In the genomic region with DNA sequence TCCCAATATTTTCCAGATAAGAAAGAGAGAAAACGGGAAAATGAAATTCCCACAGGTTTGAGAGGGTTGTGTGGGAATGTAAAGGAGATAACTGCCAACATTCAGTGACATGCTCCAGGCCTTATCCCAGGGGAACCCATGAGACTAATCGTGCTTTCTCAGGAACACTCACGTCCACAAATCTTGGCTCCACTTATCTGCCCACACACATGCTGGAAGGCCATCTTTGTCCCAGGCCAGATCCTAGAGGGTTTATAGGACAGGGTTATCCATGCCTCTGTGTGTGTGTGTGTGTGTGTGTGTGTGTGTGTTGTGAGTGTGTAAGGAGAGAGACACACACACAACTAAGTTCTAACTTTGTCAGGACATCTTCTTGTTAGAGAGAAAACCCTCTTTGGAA, we compare ENCODE assay signal across 2 cellular contexts.
TF ChIP-seq lines count a peak whose summit lies in the region.

No MANE protein-coding gene starts in this region.

TF ChIP-seq in GM23338, 12 proteins besides CTCF, POLR2A, EP300 and RAD21 (continues in another document):
- TF ChIP-seq, protein P1, sequence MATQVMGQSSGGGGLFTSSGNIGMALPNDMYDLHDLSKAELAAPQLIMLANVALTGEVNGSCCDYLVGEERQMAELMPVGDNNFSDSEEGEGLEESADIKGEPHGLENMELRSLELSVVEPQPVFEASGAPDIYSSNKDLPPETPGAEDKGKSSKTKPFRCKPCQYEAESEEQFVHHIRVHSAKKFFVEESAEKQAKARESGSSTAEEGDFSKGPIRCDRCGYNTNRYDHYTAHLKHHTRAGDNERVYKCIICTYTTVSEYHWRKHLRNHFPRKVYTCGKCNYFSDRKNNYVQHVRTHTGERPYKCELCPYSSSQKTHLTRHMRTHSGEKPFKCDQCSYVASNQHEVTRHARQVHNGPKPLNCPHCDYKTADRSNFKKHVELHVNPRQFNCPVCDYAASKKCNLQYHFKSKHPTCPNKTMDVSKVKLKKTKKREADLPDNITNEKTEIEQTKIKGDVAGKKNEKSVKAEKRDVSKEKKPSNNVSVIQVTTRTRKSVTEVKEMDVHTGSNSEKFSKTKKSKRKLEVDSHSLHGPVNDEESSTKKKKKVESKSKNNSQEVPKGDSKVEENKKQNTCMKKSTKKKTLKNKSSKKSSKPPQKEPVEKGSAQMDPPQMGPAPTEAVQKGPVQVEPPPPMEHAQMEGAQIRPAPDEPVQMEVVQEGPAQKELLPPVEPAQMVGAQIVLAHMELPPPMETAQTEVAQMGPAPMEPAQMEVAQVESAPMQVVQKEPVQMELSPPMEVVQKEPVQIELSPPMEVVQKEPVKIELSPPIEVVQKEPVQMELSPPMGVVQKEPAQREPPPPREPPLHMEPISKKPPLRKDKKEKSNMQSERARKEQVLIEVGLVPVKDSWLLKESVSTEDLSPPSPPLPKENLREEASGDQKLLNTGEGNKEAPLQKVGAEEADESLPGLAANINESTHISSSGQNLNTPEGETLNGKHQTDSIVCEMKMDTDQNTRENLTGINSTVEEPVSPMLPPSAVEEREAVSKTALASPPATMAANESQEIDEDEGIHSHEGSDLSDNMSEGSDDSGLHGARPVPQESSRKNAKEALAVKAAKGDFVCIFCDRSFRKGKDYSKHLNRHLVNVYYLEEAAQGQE (IDR thresholded peaks at IDR 0.05; ENCODE audit: unreplicated experiment): no peak
- no peak for TF ChIP-seq POLR2AphosphoS5 (IDR thresholded peaks at IDR 0.05; ENCODE audit: low read depth)
- no peak for TF ChIP-seq STAT1 (IDR thresholded peaks at IDR 0.05; ENCODE audit: unreplicated experiment)
- no peak for TF ChIP-seq JUNB (IDR thresholded peaks at IDR 0.05; ENCODE audit: unreplicated experiment)
- TF ChIP-seq NANOG (IDR thresholded peaks at IDR 0.05; ENCODE audit: borderline replicate concordance): no peak
- no peak for TF ChIP-seq CREB1 (CRISPR knock-in tag; IDR thresholded peaks at IDR 0.05; ENCODE audit: low read depth)
- TF ChIP-seq EZH2 (IDR thresholded peaks at IDR 0.05; ENCODE audit: low read depth, unreplicated experiment): no peak
- no peak for TF ChIP-seq EZH2phosphoT487 (IDR thresholded peaks at IDR 0.05; ENCODE audit: unreplicated experiment)
- no peak for TF ChIP-seq ZNF331 (CRISPR knock-in tag; IDR thresholded peaks at IDR 0.05; ENCODE audit: low read depth)
- TF ChIP-seq ZNF462 (CRISPR knock-in tag; IDR thresholded peaks at IDR 0.05): no peak

TF ChIP-seq in H1, 55 proteins besides CTCF, POLR2A, EP300 and RAD21:
- TF ChIP-seq FOSL1 (IDR thresholded peaks at IDR 0.05; ENCODE audit: insufficient read depth, low read depth, low read length) (no peak), CHD1 (IDR thresholded peaks at IDR 0.05; ENCODE audit: low read depth, low read length) (no peak), SAP30 (IDR thresholded peaks at IDR 0.05; ENCODE audit: insufficient read depth, insufficient replicate concordance, low read length) (no peak), CHD7 (IDR thresholded peaks at IDR 0.05; ENCODE audit: insufficient replicate concordance, low read length) (no peak), BACH1 (IDR thresholded peaks at IDR 0.05; ENCODE audit: low read length) (no peak), JUN (IDR thresholded peaks at IDR 0.05; ENCODE audit: low read depth, low read length) (no peak), RFX5 (IDR thresholded peaks at IDR 0.05; ENCODE audit: borderline replicate concordance, low read depth, low read length) (no peak), ZNF274 (IDR thresholded peaks at IDR 0.05; ENCODE audit: borderline replicate concordance, extremely low read depth, low read length) (no peak), TAF1 (IDR thresholded peaks at IDR 0.05; ENCODE audit: low read depth, low read length) (no peak), CEBPB (IDR thresholded peaks at IDR 0.05; ENCODE audit: low read depth, low read length) (no peak), BRCA1 (IDR thresholded peaks at IDR 0.05; ENCODE audit: low read depth, low read length) (no peak)
- TF ChIP-seq, protein P2, sequence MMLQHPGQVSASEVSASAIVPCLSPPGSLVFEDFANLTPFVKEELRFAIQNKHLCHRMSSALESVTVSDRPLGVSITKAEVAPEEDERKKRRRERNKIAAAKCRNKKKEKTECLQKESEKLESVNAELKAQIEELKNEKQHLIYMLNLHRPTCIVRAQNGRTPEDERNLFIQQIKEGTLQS (IDR thresholded peaks at IDR 0.05; ENCODE audit: insufficient read depth, low read depth, low read length): no peak
- TF ChIP-seq, protein P3, sequence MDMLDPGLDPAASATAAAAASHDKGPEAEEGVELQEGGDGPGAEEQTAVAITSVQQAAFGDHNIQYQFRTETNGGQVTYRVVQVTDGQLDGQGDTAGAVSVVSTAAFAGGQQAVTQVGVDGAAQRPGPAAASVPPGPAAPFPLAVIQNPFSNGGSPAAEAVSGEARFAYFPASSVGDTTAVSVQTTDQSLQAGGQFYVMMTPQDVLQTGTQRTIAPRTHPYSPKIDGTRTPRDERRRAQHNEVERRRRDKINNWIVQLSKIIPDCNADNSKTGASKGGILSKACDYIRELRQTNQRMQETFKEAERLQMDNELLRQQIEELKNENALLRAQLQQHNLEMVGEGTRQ (IDR thresholded peaks at IDR 0.05; ENCODE audit: low read length): no peak
